28 cellular contexts compared by ENCODE assay signal in the genomic region with DNA sequence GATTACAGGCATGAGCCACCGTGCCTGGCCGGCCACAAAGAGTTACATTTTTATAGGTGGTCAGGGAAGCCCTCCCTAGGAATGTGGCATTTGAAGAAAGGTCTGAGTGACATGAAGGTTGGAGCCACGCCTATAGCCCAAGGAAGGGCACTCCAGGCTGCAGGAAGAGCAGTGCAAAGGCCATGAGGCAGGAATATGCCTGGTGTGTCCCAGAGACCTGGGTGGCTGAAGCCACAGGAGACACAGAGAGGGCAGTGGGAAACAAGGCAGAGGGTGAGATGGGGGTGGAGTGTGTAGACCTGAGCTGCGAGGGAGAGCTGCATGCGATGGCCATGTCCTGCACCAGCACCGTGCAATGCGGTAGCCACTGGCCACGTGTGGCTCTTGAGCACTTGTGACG. TPM values are rescaled to one million over a fixed set of nuclear protein-coding genes. Genes with fewer than 3 reads are reported as not detected.
"Had no signal": no experiment of that assay in that cellular context is flagged by ENCODE, and none has a peak within 500 bp of the region (broad histone marks: within the 10 kb centered on the region; RNA-seq: fewer than 3 reads in every experiment).

No MANE protein-coding gene starts in this region.

- FAIRE-seq: kidney, small intestine had no signal

- H3K79me2 ChIP-seq: hepatocyte, parathyroid adenoma had no signal

- H3K36me3 ChIP-seq: esophagus muscularis mucosa, gastroesophageal sphincter, heart left ventricle, right lobe of liver, thoracic aorta, tibial nerve, upper lobe of right lung, uterus had no signal

- H3K36me3 Mint-ChIP-seq: natural killer cell treated with Interleukin-12 subunit alpha and Interleukin-12 subunit beta and Interleukin-15 and Interleukin-18, amount 100 ng/mL, for 72 hours had no signal

- DNase-seq: effector memory CD4-positive, alpha-beta T cell; foreskin keratinocyte; heart left ventricle; kidney; mesenchymal stem cell; mucosa of descending colon; naive B cell; right lobe of liver; small intestine; stimulated activated CD4-positive, alpha-beta T cell treated with anti-CD3 and anti-CD28 coated beads, Interleukin-15, amount 100 ng/mL, for 24 hours; stimulated activated CD4-positive, alpha-beta T cell treated with anti-CD3 and anti-CD28 coated beads, Interleukin-2, amount 100 ng/mL, for 48 hours; stimulated activated naive B cell treated with anti-CD40 and anti-IgM and Interleukin-4, amounts not matched to agents 10 μg/mL and 1 μg/mL and 100 μg/mL, for 72 hours; upper lobe of right lung; uterus had no signal

- H3K27ac Mint-ChIP-seq: mesothelial cell of epicardium; natural killer cell treated with Interleukin-12 subunit alpha and Interleukin-12 subunit beta and Interleukin-15 and Interleukin-18, amount 100 ng/mL, for 72 hours; progenitor cell of endocrine pancreas; stimulated activated naive CD8-positive, alpha-beta T cell treated with anti-CD3 and anti-CD28 coated beads, Interleukin-15, Interleukin-2, amounts not matched to agents 100 ng/mL and 50 ng/mL, for 24 hours had no signal

- H3K4me3 Mint-ChIP-seq: mesothelial cell of epicardium; natural killer cell treated with Interleukin-12 subunit alpha and Interleukin-12 subunit beta and Interleukin-15 and Interleukin-18, amount 100 ng/mL, for 72 hours; neural crest cell; stimulated activated naive CD8-positive, alpha-beta T cell treated with anti-CD3 and anti-CD28 coated beads, Interleukin-15, Interleukin-2, amounts not matched to agents 100 ng/mL and 50 ng/mL, for 24 hours had no signal

- H3K27ac ChIP-seq: esophagus muscularis mucosa, foreskin keratinocyte, gastroesophageal sphincter, heart left ventricle, hepatocyte, parathyroid adenoma, right lobe of liver, uterus had no signal

- ATAC-seq: foreskin keratinocyte; gastroesophageal sphincter; heart left ventricle; left lobe of liver; mucosa of descending colon; natural killer cell treated with Interleukin-12 subunit alpha and Interleukin-12 subunit beta and Interleukin-15 and Interleukin-18, amount 100 ng/mL, for 72 hours had no signal

- H3K27me3 ChIP-seq: uterus had no signal

- H3K9me3 Mint-ChIP-seq: mesothelial cell of epicardium; natural killer cell treated with Interleukin-12 subunit alpha and Interleukin-12 subunit beta and Interleukin-15 and Interleukin-18, amount 100 ng/mL, for 72 hours; neural crest cell; stimulated activated naive B cell treated with anti-CD40 and anti-IgM and Interleukin-4, amounts not matched to agents 10 μg/mL and 1 μg/mL and 100 μg/mL, for 72 hours; stimulated activated naive CD8-positive, alpha-beta T cell treated with anti-CD3 and anti-CD28 coated beads, Interleukin-15, Interleukin-2, amounts not matched to agents 100 ng/mL and 50 ng/mL, for 24 hours had no signal

- H3K9me3 ChIP-seq: esophagus muscularis mucosa, gastroesophageal sphincter, heart left ventricle, mucosa of descending colon, right lobe of liver, thoracic aorta, tibial nerve, upper lobe of right lung, uterus had no signal

- H3K4me3 ChIP-seq: hepatocyte, lung, mucosa of descending colon, right lobe of liver, uterus had no signal

- H2AFZ ChIP-seq: hepatocyte had no signal

- H3K9ac ChIP-seq: parathyroid adenoma had no signal

RNA-seq across cellular contexts. Expression of a gene that starts 4.9 kb away (rescaled TPM):
- total RNA-seq: natural killer cell treated with Interleukin-12 subunit alpha and Interleukin-12 subunit beta and Interleukin-15 and Interleukin-18, amount 100 ng/mL, for 72 hours had no signal
- polyA plus RNA-seq: endothelial cell of umbilical vein had no signal

RNA-seq across cellular contexts. Expression of a gene that starts 19.4 kb away (rescaled TPM):
- total RNA-seq: natural killer cell treated with Interleukin-12 subunit alpha and Interleukin-12 subunit beta and Interleukin-15 and Interleukin-18, amount 100 ng/mL, for 72 hours had no signal
